Comparison of ENCODE assay signal across 9 cellular contexts in genomic region chr15:75723847-75724660, GRCh38. TPM values are rescaled to one million over a fixed set of nuclear protein-coding genes. Genes with fewer than 3 reads are reported as not detected.
DNase-seq lines count a peak whose midpoint lies in the region; ATAC-seq and TF ChIP-seq lines count a peak whose summit lies in the region.
"Had no signal": no experiment of that assay in that cellular context is flagged by ENCODE, and none has a peak within 500 bp of the region (broad histone marks: within the 10 kb centered on the region; RNA-seq: fewer than 3 reads in every experiment).

No MANE protein-coding gene starts in this region.

- no peak overlapping the region for H3K27ac ChIP-seq in BLaER1

- no peaks in the 10 kb centered on the region for H4K20me1 ChIP-seq in BLaER1

- peak overlapping the region; percentile 60 for H3K4me2 ChIP-seq in BLaER1

- no peak for TF ChIP-seq CTCF in osteocyte (IDR thresholded peaks at IDR 0.05)

- DNase-seq in HAP-1 (ENCODE audit: low spot score in 2 of 2) (peak; percentile 43 to 85), NCI-H510A treated with DMSO at 0.1 percent for 48 hours (lab: John Stamatoyannopoulos, UW) (peak; percentile 68), adipocyte (ENCODE audit: low read depth) (peak; percentile 97), head of caudate nucleus (peak in 39 of 42 donors; percentile 23 to 76 (median 54)), osteocyte (ENCODE audit: extremely low spot score, unreplicated experiment) (peak; percentile 95)

- no peak overlapping the region for H3K4me3 ChIP-seq in BLaER1
- no peak overlapping the region for H3K4me3 ChIP-seq in HAP-1
- H3K4me3 ChIP-seq in adipocyte (ENCODE audit: low read length) = no peak overlapping the region

- H3K27me3 Mint-ChIP-seq in osteocyte (ENCODE audit: unreplicated experiment) = no peaks in the 10 kb centered on the region

- in situ Hi-C loops in HAP-1 (cut with MboI; ENCODE audit: low sequenced_read_pairs) = no loop called here

- H3K4me1 ChIP-seq in BLaER1 (peaks cover 53% of the 10 kb centered on the region), HAP-1 (no peaks in the 10 kb centered on the region), adipocyte (ENCODE audit: control insufficient read depth, insufficient read depth, low read length) (peaks cover 17% of the 10 kb centered on the region)

- peak overlapping the region; percentile 94 for H3K27ac Mint-ChIP-seq in osteocyte (ENCODE audit: unreplicated experiment)

- H3K4me1 Mint-ChIP-seq in osteocyte (ENCODE audit: unreplicated experiment) = peaks cover 17% of the 10 kb centered on the region

- H3K9ac ChIP-seq in BLaER1 (no peak overlapping the region), adipocyte (ENCODE audit: low read length) (peak overlapping the region; percentile 57)

- H3K36me3 Mint-ChIP-seq in osteocyte (ENCODE audit: unreplicated experiment) = no peaks in the 10 kb centered on the region
- H3K36me3 Mint-ChIP-seq: naive thymus-derived CD8-positive, alpha-beta T cell had no signal

- H3K4me3 Mint-ChIP-seq in osteocyte (ENCODE audit: unreplicated experiment) = no peak overlapping the region
- H3K4me3 Mint-ChIP-seq: naive thymus-derived CD8-positive, alpha-beta T cell had no signal

- intact Hi-C loops in head of caudate nucleus (cut with DNase I) = no loop called here

- ATAC-seq in HG03139 (IDR thresholded peaks at IDR 0.05; ENCODE audit: unreplicated experiment) = no peak
- no peak for ATAC-seq in HG03378 (IDR thresholded peaks at IDR 0.05; ENCODE audit: unreplicated experiment)

- no peaks in the 10 kb centered on the region for H3K9me3 Mint-ChIP-seq in osteocyte (ENCODE audit: unreplicated experiment)
- H3K9me3 Mint-ChIP-seq: naive thymus-derived CD8-positive, alpha-beta T cell had no signal

- H3K27me3 ChIP-seq in BLaER1 = no peaks in the 10 kb centered on the region
- no peaks in the 10 kb centered on the region for H3K27me3 ChIP-seq in HAP-1 (ENCODE audit: low read depth)
- H3K27me3 ChIP-seq in adipocyte (replicated peaks; ENCODE audit: control insufficient read depth, insufficient read depth, low read length) = no peaks in the 10 kb centered on the region

- H3K36me3 ChIP-seq in BLaER1 (no peaks in the 10 kb centered on the region), HAP-1 (replicated peaks) (no peaks in the 10 kb centered on the region), adipocyte (ENCODE audit: control insufficient read depth, insufficient read depth, low read length, severe bottlenecking) (no peaks in the 10 kb centered on the region)

- H3K9me3 ChIP-seq in BLaER1 = no peaks in the 10 kb centered on the region
- no peaks in the 10 kb centered on the region for H3K9me3 ChIP-seq in HAP-1
- no peaks in the 10 kb centered on the region for H3K9me3 ChIP-seq in adipocyte (ENCODE audit: control insufficient read depth, low read length)

RNA-seq across cellular contexts. Expression of gene CSPG4, which starts 11.4 kb away (rescaled TPM):
- 43.3 and 48.1 TPM in 2 replicates for total RNA-seq in osteocyte
- total RNA-seq: naive thymus-derived CD8-positive, alpha-beta T cell had no signal
